8 cellular contexts compared by ENCODE assay signal in the genomic region with DNA sequence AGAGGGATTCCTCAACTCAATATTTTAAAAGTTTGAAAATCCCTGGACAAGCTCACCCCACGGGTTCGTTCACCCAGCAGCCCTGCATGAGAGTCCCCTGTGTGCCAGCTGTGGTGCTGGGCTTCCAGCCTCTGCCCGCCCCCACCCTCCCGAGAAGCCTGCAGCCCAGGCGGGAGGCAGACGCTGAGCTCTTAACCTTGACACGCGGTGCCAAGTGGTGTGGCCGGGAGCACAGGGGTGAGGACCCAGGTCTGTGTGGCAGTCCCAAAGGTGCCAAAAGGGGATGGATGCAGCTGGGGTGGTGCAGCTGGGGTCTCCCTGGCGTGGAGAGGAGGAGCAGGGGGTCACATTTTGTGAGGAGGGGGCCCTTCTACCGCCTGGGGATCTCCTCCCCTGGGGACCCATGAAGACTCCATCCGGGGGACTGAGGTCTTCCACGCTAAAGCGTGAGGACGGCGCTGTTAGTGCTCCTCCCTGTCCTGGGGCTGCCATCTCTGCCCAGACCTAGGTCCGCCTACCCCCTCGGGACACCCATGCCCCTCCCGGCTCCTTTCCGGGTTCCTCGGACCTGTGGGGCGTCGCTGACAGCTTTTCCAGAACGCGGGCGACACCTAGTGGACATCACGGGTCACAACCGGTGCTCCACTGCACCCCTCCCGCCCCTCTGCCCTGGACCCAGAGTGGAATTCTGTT. TPM values are rescaled to one million over a fixed set of nuclear protein-coding genes. Genes with fewer than 3 reads are reported as not detected.
DNase-seq lines count a peak whose midpoint lies in the region; ATAC-seq and TF ChIP-seq lines count a peak whose summit lies in the region.

No MANE protein-coding gene starts in this region.

- 3 to 5% methylated on average over 15 to 29 of the region's 29 CpGs for WGBS in lower leg skin, 2 donors

- TF ChIP-seq CTCF in lower leg skin (IDR thresholded peaks at IDR 0.05) = peak in 2 of 3 donors; percentile 32 to 76

- DNase-seq in Daoy (ENCODE audit: low read depth) (peak; percentile 86), NCI-H510A treated with DMSO at 0.1 percent for 48 hours (lab: John Stamatoyannopoulos, UW) (peak; percentile 96), dermis microvascular lymphatic vessel endothelial cell (ENCODE audit: low read depth in 2 of 2) (peak; percentile 25 to 52), lower leg skin (ENCODE audit: low spot score in 2 of 2) (peak; percentile 73 to 97)
- DNase-seq in activated CD4-positive, alpha-beta T cell treated with anti-CD3 and anti-CD28 coated beads, Interleukin-2, amount 50 U/mL, for 48 hours = peak; percentile 79 to 85
- DNase-seq in stimulated activated CD4-positive, alpha-beta T cell treated with anti-CD3 and anti-CD28 coated beads, Interleukin-4, amount 100 ng/mL, for 1 hour = peak; percentile 77

- intact Hi-C loops in lower leg skin (cut with DNase I; ENCODE audit: low total_unique reads) = loop anchor here (5.0 kb wide), 2 partner anchors 50 to 235 kb away; no protein-coding TSS in a partner anchor

- TF ChIP-seq POLR2A in lower leg skin (IDR thresholded peaks at IDR 0.05) = no peak

- ATAC-seq in HG03097 (IDR thresholded peaks at IDR 0.05; ENCODE audit: low FRiP score, unreplicated experiment) (peak; percentile 74), GM19455 (IDR thresholded peaks at IDR 0.05; ENCODE audit: unreplicated experiment) (no peak)

- no peak overlapping the region for H3K4me3 ChIP-seq in lower leg skin (ENCODE audit: low read depth, poor library complexity, severe bottlenecking)

RNA-seq across cellular contexts. Expression of gene PLA2G2F, which starts 12.9 kb away (rescaled TPM):
- total RNA-seq in Daoy (2014; rRNA removed; shearing (Covaris generic)) = not detected in 2 replicates
- total RNA-seq in dermis microvascular lymphatic vessel endothelial cell (not detected in 2 replicates), lower leg skin (10 to 100 TPM; 19.9 to 29.0 (median 24.6) TPM)

RNA-seq across cellular contexts. Expression of gene PLA2G2D, which starts 32.7 kb away (rescaled TPM):
- not detected in 2 replicates for total RNA-seq in Daoy (2014; rRNA removed; shearing (Covaris generic))
- not detected in 2 replicates for total RNA-seq in dermis microvascular lymphatic vessel endothelial cell
- not detected for total RNA-seq in lower leg skin

RNA-seq across cellular contexts. Expression of gene UBXN10, which starts 33.8 kb away (rescaled TPM):
- total RNA-seq in Daoy (2014; rRNA removed; shearing (Covaris generic)) = 0.11 and 0.48 TPM in 2 replicates
- total RNA-seq in dermis microvascular lymphatic vessel endothelial cell = under 0.01 TPM in 1 of 2 replicates, not detected in the other
- total RNA-seq in lower leg skin = under 1 TPM in 3 of 4 donors, not detected in 1; 0.12 to 0.91 (median 0.81) TPM

RNA-seq across cellular contexts. Expression of gene PLA2G2C, which starts 34.3 kb away (rescaled TPM):
- total RNA-seq in Daoy (2014; rRNA removed; shearing (Covaris generic)) = not detected in 2 replicates
- total RNA-seq in dermis microvascular lymphatic vessel endothelial cell = not detected in 2 replicates
- total RNA-seq in lower leg skin = under 1 TPM in 1 of 4 donors, not detected in 3; 0.10 TPM

Comparison
In these comparisons a context has a peak if more than half of its experiments do, and no peak if none do; other contexts are left out.
1. DNase-seq: peak in every context shown above with its lines; median percentile 96 in NCI-H510A treated with DMSO at 0.1 percent for 48 hours; 86 in Daoy; 85 in lower leg skin; 82 in activated CD4-positive, alpha-beta T cell treated with anti-CD3 and anti-CD28 coated beads, Interleukin-2, amount 50 U/mL, for 48 hours; 77 in stimulated activated CD4-positive, alpha-beta T cell treated with anti-CD3 and anti-CD28 coated beads, Interleukin-4, amount 100 ng/mL, for 1 hour; 38 in dermis microvascular lymphatic vessel endothelial cell.
2. RNA of gene PLA2G2F, which starts 12.9 kb away (total RNA-seq): 19.9 to 29.0 TPM in lower leg skin; not detected in Daoy and not detected in dermis microvascular lymphatic vessel endothelial cell; every median in the first group is over 10 times any median in the second.